ENCODE assay signal across 8 cellular contexts in genomic region chr19:13880059-13880672, GRCh38. TPM values are rescaled to one million over a fixed set of nuclear protein-coding genes. Genes with fewer than 3 reads are reported as not detected.
DNase-seq lines count a peak whose midpoint lies in the region; ATAC-seq, FAIRE-seq and TF ChIP-seq lines count a peak whose summit lies in the region.

No MANE protein-coding gene starts in this region.

- TF ChIP-seq POLR2A in HepG2 (IDR thresholded peaks at IDR 0.05; ENCODE audit: insufficient read depth in 1 of 2, low read depth in 2 of 2, low read length in 2 of 2), result 0 out of 4 replicates have a peak, but pooled peaks of 1 of the 2 experiments have one; percentile 30

- H3K36me3 ChIP-seq in HepG2 (replicated peaks in 1 of 2; ENCODE audit: control insufficient read depth in 1 of 2, insufficient read depth in 2 of 2, low read length in 2 of 2), result no peaks in the 10 kb centered on the region

- peak; percentile 99 for TF ChIP-seq CTCF in HepG2 (CRISPR knock-in tag; IDR thresholded peaks at IDR 0.05)

- H3K4me1 ChIP-seq in HepG2 (ENCODE audit: insufficient read depth, low read length), result peaks cover 42% of the 10 kb centered on the region

- peak; percentile 100 for TF ChIP-seq RAD21 in HepG2 (CRISPR knock-in tag; IDR thresholded peaks at IDR 0.05)

- 4% methylated on average over 5 of the region's 30 CpGs for WGBS in HepG2 (ENCODE audit: low lambda C conversion rate)

- POLR2A ChIA-PET in HepG2 (lab: Yijun Ruan, JAX), result interaction anchor here (2.1 kb wide), 1 partner anchor 126 kb away, joined by 7 read pairs; the partner anchor contains the start of gene RFX1

- H3K27ac ChIP-seq in HepG2 (ENCODE audit: extremely low read length, insufficient read depth, low read length), result peak overlapping the region; percentile 11

- ATAC-seq in GM19328 (IDR thresholded peaks at IDR 0.05; ENCODE audit: unreplicated experiment) (peak; percentile 65), HG03521 (IDR thresholded peaks at IDR 0.05; ENCODE audit: unreplicated experiment) (peak; percentile 84), HepG2 (peak; percentile 80)

- intact Hi-C loops in HepG2 (cut with micrococcal nuclease; ENCODE audit: unreplicated experiment), result loop anchor here (1.0 to 2.0 kb wide), 5 partner anchors 73 to 257 kb away; partner anchors contain the start of genes DCAF15 and MISP3

- no peaks in the 10 kb centered on the region for H3K9me3 ChIP-seq in HepG2 (ENCODE audit: low read length)

- H4K20me1 ChIP-seq in HepG2 (ENCODE audit: insufficient read depth, low read length), result no peaks in the 10 kb centered on the region

- peak; percentile 79 for FAIRE-seq in HepG2 (lab: Jason Lieb, UNC)

- peak overlapping the region; percentile 53; the same call in 1 of the 2 replicates for H3K9ac ChIP-seq in HepG2 (ENCODE audit: insufficient read depth, low read depth, low read length)

- no peak overlapping the region for H2AFZ ChIP-seq in HepG2 (ENCODE audit: low read length)

- BruUV-seq in HepG2 (replicated peaks; lab: Mats Ljungman, UMichigan), result no TSS peak

- peaks cover 0 to 6% of the 10 kb centered on the region in 2 experiments; a peak in 2 of 5 replicates for H3K27me3 ChIP-seq in HepG2 (ENCODE audit: control insufficient read depth in 1 of 2, insufficient read depth in 2 of 2, low read length in 2 of 2)

- CTCF ChIA-PET in HepG2 (lab: Yijun Ruan, JAX; ENCODE audit: low intra/inter-chr PET ratio, low total read pairs), result interaction anchor here (0.8 to 5.0 kb wide), 9 partner anchors 22 to 409 kb away, joined by 3 to 79 read pairs (median 4); partner anchors contain the start of gene MISP3

- peak overlapping the region; percentile 95 for H3K4me2 ChIP-seq in HepG2 (ENCODE audit: low read depth, low read length)

- peak; percentile 51 to 98 (median 92) for DNase-seq in C1 segment of cervical spinal cord (lab: John Stamatoyannopoulos, UW)
- DNase-seq in NCI-H69 (lab: John Stamatoyannopoulos, UW), result peak; percentile 97
- peak; percentile 99 for DNase-seq in activated CD4-positive, alpha-beta T cell treated with anti-CD3 and anti-CD28 coated beads, Interleukin-2, amount 50 U/mL, for 1 hour
- peak; percentile 95 for DNase-seq in dedifferentiated amniotic fluid mesenchymal stem cell (ENCODE audit: extremely low spot score)
- DNase-seq in HepG2 (ENCODE audit: low spot score), result peak; percentile 85
- peak; percentile 99 for DNase-seq in stimulated activated CD4-positive, alpha-beta T cell treated with anti-CD3 and anti-CD28 coated beads, Interleukin-4, amount 100 ng/mL, for 1 hour

- peak in 1 of 2 experiments; percentile 13; a peak in 1 of 4 replicates for TF ChIP-seq EP300 in HepG2 (IDR thresholded peaks at IDR 0.05; ENCODE audit: low read depth in 2 of 2, low read length in 2 of 2)
- TF ChIP-seq EP300 in HepG2 (CRISPR knock-in tag; IDR thresholded peaks at IDR 0.05; ENCODE audit: borderline replicate concordance), result no peak; the same call in 1 of the 2 replicates

- in situ Hi-C loops in HepG2 (cut with HindIII; ENCODE audit: extremely low pct_ligation_motif_present, low pct_unique_long_range_greater_than_20kb), result loop anchor here (5.0 to 25.0 kb wide), 3 partner anchors 72 to 532 kb away; partner anchors contain the start of genes DCAF15, DDX39A and MISP3

- peak overlapping the region in 2 of 3 experiments; percentile 50 to 74; a peak in 4 of 6 replicates for H3K4me3 ChIP-seq in HepG2 (replicated peaks in 1 of 3; ENCODE audit: insufficient read depth in 1 of 3, low read depth in 2 of 3, low read length in 3 of 3)

- H3K79me2 ChIP-seq in HepG2 (ENCODE audit: insufficient read depth, low read length), result no peaks in the 10 kb centered on the region

RNA-seq across cellular contexts. Expression of gene NANOS3, which starts 3.2 kb away (rescaled TPM):
- total RNA-seq in HepG2 (2016; rRNA removed; fragmentation: Illumina TruSeq; extraction: Trizol), result not detected in 2 replicates
- not detected in 2 replicates for total RNA-seq in HepG2 (2016; cell fraction: cytosol; rRNA removed; fragmentation: Illumina TruSeq; extraction: Trizol; ENCODE audit: low read depth)
- total RNA-seq in HepG2 (2016; cell fraction: insoluble cytoplasmic fraction; rRNA removed; fragmentation: Illumina TruSeq; extraction: Trizol), result not detected in 2 replicates
- not detected in 2 replicates for total RNA-seq in HepG2 (2016; cell fraction: membrane; rRNA removed; fragmentation: Illumina TruSeq; extraction: Trizol)
- total RNA-seq in HepG2 (2016; cell fraction: nucleus; rRNA removed; fragmentation: Illumina TruSeq; extraction: Trizol), result not detected in 2 replicates
- 0.21 TPM in 1 of 2 replicates, not detected in the other for polyA plus RNA-seq in HepG2 (2011; rRNA removed)
- not detected in 2 replicates for polyA plus RNA-seq in HepG2 (2011; cell fraction: cytosol; rRNA removed)
- 1.1 and 1.8 TPM in 2 replicates for polyA plus RNA-seq in HepG2 (2011; cell fraction: nucleus; rRNA removed)
- 1.1 TPM in 1 of 2 replicates, not detected in the other for polyA plus RNA-seq in HepG2 (2012)
- polyA plus RNA-seq in HepG2 (2016; cell fraction: cytosol; fragmentation: Illumina TruSeq; extraction: Trizol; ENCODE audit: low read depth), result not detected in 2 replicates
- polyA plus RNA-seq in HepG2 (2016; cell fraction: insoluble cytoplasmic fraction; fragmentation: Illumina TruSeq; extraction: Trizol; ENCODE audit: low read depth), result not detected in 2 replicates
- not detected in 2 replicates for polyA plus RNA-seq in HepG2 (2016; cell fraction: membrane; fragmentation: Illumina TruSeq; extraction: Trizol; ENCODE audit: low read depth)
- polyA plus RNA-seq in HepG2 (2016; cell fraction: nucleus; fragmentation: Illumina TruSeq; extraction: Trizol; ENCODE audit: insufficient read depth, low read depth), result not detected in 2 replicates
- polyA minus RNA-seq in HepG2 (2011; rRNA and poly(A)+ RNA removed; ENCODE audit: low replicate concordance), result not detected in 2 replicates
- not detected in 2 replicates for polyA minus RNA-seq in HepG2 (2011; cell fraction: cytosol; rRNA and poly(A)+ RNA removed)
- not detected in 2 replicates for polyA minus RNA-seq in HepG2 (2011; cell fraction: nucleus; rRNA and poly(A)+ RNA removed)

RNA-seq across cellular contexts. Expression of gene BRME1, which starts 25.8 kb away (rescaled TPM):
- 0.84 and 1.5 TPM in 2 replicates for total RNA-seq in HepG2 (2016; rRNA removed; fragmentation: Illumina TruSeq; extraction: Trizol)
- 0.35 and 0.40 TPM in 2 replicates for total RNA-seq in HepG2 (2016; cell fraction: cytosol; rRNA removed; fragmentation: Illumina TruSeq; extraction: Trizol; ENCODE audit: low read depth)
- total RNA-seq in HepG2 (2016; cell fraction: insoluble cytoplasmic fraction; rRNA removed; fragmentation: Illumina TruSeq; extraction: Trizol), result 1.1 TPM in 2 replicates
- 0.25 and 0.69 TPM in 2 replicates for total RNA-seq in HepG2 (2016; cell fraction: membrane; rRNA removed; fragmentation: Illumina TruSeq; extraction: Trizol)
- total RNA-seq in HepG2 (2016; cell fraction: nucleus; rRNA removed; fragmentation: Illumina TruSeq; extraction: Trizol), result 1.2 and 1.3 TPM in 2 replicates
- 0.74 and 0.91 TPM in 2 replicates for polyA plus RNA-seq in HepG2 (2011; rRNA removed)
- polyA plus RNA-seq in HepG2 (2011; cell fraction: cytosol; rRNA removed), result 0.55 and 0.72 TPM in 2 replicates
- polyA plus RNA-seq in HepG2 (2011; cell fraction: nucleus; rRNA removed), result 5.7 and 8.2 TPM in 2 replicates
- polyA plus RNA-seq in HepG2 (2012), result 1.3 and 1.8 TPM in 2 replicates
- 0.09 TPM in 1 of 2 replicates, not detected in the other for polyA plus RNA-seq in HepG2 (2016; cell fraction: cytosol; fragmentation: Illumina TruSeq; extraction: Trizol; ENCODE audit: low read depth)
- polyA plus RNA-seq in HepG2 (2016; cell fraction: insoluble cytoplasmic fraction; fragmentation: Illumina TruSeq; extraction: Trizol; ENCODE audit: low read depth), result 1.1 and 1.8 TPM in 2 replicates
- 0.23 and 0.31 TPM in 2 replicates for polyA plus RNA-seq in HepG2 (2016; cell fraction: membrane; fragmentation: Illumina TruSeq; extraction: Trizol; ENCODE audit: low read depth)
- polyA plus RNA-seq in HepG2 (2016; cell fraction: nucleus; fragmentation: Illumina TruSeq; extraction: Trizol; ENCODE audit: insufficient read depth, low read depth), result 5.8 and 5.9 TPM in 2 replicates
- polyA minus RNA-seq in HepG2 (2011; rRNA and poly(A)+ RNA removed; ENCODE audit: low replicate concordance), result 1.2 and 5.8 TPM in 2 replicates
- polyA minus RNA-seq in HepG2 (2011; cell fraction: cytosol; rRNA and poly(A)+ RNA removed), result 1.3 TPM in 1 of 2 replicates, not detected in the other
- 2.2 and 2.4 TPM in 2 replicates for polyA minus RNA-seq in HepG2 (2011; cell fraction: nucleus; rRNA and poly(A)+ RNA removed)

RNA-seq across cellular contexts. Expression of gene CC2D1A, which starts 25.8 kb away (rescaled TPM):
- total RNA-seq in HepG2 (2016; rRNA removed; fragmentation: Illumina TruSeq; extraction: Trizol), result 6.4 and 9.7 TPM in 2 replicates
- 5.0 and 5.7 TPM in 2 replicates for total RNA-seq in HepG2 (2016; cell fraction: cytosol; rRNA removed; fragmentation: Illumina TruSeq; extraction: Trizol; ENCODE audit: low read depth)
- 4.7 and 10.2 TPM in 2 replicates for total RNA-seq in HepG2 (2016; cell fraction: insoluble cytoplasmic fraction; rRNA removed; fragmentation: Illumina TruSeq; extraction: Trizol)
- total RNA-seq in HepG2 (2016; cell fraction: membrane; rRNA removed; fragmentation: Illumina TruSeq; extraction: Trizol), result 5.3 and 5.8 TPM in 2 replicates
- total RNA-seq in HepG2 (2016; cell fraction: nucleus; rRNA removed; fragmentation: Illumina TruSeq; extraction: Trizol), result 9.4 and 12.9 TPM in 2 replicates
- polyA plus RNA-seq in HepG2 (2011; rRNA removed), result 11.5 and 17.0 TPM in 2 replicates
- polyA plus RNA-seq in HepG2 (2011; cell fraction: cytosol; rRNA removed), result 4.6 and 5.8 TPM in 2 replicates
- 100 and 116 TPM in 2 replicates for polyA plus RNA-seq in HepG2 (2011; cell fraction: nucleus; rRNA removed)
- 16.4 and 23.4 TPM in 2 replicates for polyA plus RNA-seq in HepG2 (2012)
- polyA plus RNA-seq in HepG2 (2016; cell fraction: cytosol; fragmentation: Illumina TruSeq; extraction: Trizol; ENCODE audit: low read depth), result 1.2 and 1.8 TPM in 2 replicates
- polyA plus RNA-seq in HepG2 (2016; cell fraction: insoluble cytoplasmic fraction; fragmentation: Illumina TruSeq; extraction: Trizol; ENCODE audit: low read depth), result 9.0 and 11.9 TPM in 2 replicates
- polyA plus RNA-seq in HepG2 (2016; cell fraction: membrane; fragmentation: Illumina TruSeq; extraction: Trizol; ENCODE audit: low read depth), result 2.8 and 3.2 TPM in 2 replicates
- polyA plus RNA-seq in HepG2 (2016; cell fraction: nucleus; fragmentation: Illumina TruSeq; extraction: Trizol; ENCODE audit: insufficient read depth, low read depth), result 55.9 and 56.2 TPM in 2 replicates
- polyA minus RNA-seq in HepG2 (2011; rRNA and poly(A)+ RNA removed; ENCODE audit: low replicate concordance), result 13.2 and 19.3 TPM in 2 replicates
- 4.7 and 6.5 TPM in 2 replicates for polyA minus RNA-seq in HepG2 (2011; cell fraction: cytosol; rRNA and poly(A)+ RNA removed)
- polyA minus RNA-seq in HepG2 (2011; cell fraction: nucleus; rRNA and poly(A)+ RNA removed), result 20.1 and 21.6 TPM in 2 replicates

RNA-seq across cellular contexts. Expression of gene PODNL1, which starts 58.1 kb away (rescaled TPM):
- not detected in 2 replicates for total RNA-seq in HepG2 (2016; rRNA removed; fragmentation: Illumina TruSeq; extraction: Trizol)
- total RNA-seq in HepG2 (2016; cell fraction: cytosol; rRNA removed; fragmentation: Illumina TruSeq; extraction: Trizol; ENCODE audit: low read depth), result not detected in 2 replicates
- total RNA-seq in HepG2 (2016; cell fraction: insoluble cytoplasmic fraction; rRNA removed; fragmentation: Illumina TruSeq; extraction: Trizol), result not detected in 2 replicates
- total RNA-seq in HepG2 (2016; cell fraction: membrane; rRNA removed; fragmentation: Illumina TruSeq; extraction: Trizol), result 0.17 TPM in 1 of 2 replicates, not detected in the other
- total RNA-seq in HepG2 (2016; cell fraction: nucleus; rRNA removed; fragmentation: Illumina TruSeq; extraction: Trizol), result not detected in 2 replicates
- polyA plus RNA-seq in HepG2 (2011; rRNA removed), result 0.18 TPM in 1 of 2 replicates, not detected in the other
- 0.15 TPM in 1 of 2 replicates, not detected in the other for polyA plus RNA-seq in HepG2 (2011; cell fraction: cytosol; rRNA removed)
- 0.26 TPM in 2 replicates for polyA plus RNA-seq in HepG2 (2011; cell fraction: nucleus; rRNA removed)
- polyA plus RNA-seq in HepG2 (2012), result 0.19 and 0.24 TPM in 2 replicates
- polyA plus RNA-seq in HepG2 (2016; cell fraction: cytosol; fragmentation: Illumina TruSeq; extraction: Trizol; ENCODE audit: low read depth), result not detected in 2 replicates
- polyA plus RNA-seq in HepG2 (2016; cell fraction: insoluble cytoplasmic fraction; fragmentation: Illumina TruSeq; extraction: Trizol; ENCODE audit: low read depth), result not detected in 2 replicates
- polyA plus RNA-seq in HepG2 (2016; cell fraction: membrane; fragmentation: Illumina TruSeq; extraction: Trizol; ENCODE audit: low read depth), result not detected in 2 replicates
- not detected in 2 replicates for polyA plus RNA-seq in HepG2 (2016; cell fraction: nucleus; fragmentation: Illumina TruSeq; extraction: Trizol; ENCODE audit: insufficient read depth, low read depth)
- polyA minus RNA-seq in HepG2 (2011; rRNA and poly(A)+ RNA removed; ENCODE audit: low replicate concordance), result 0.54 TPM in 1 of 2 replicates, not detected in the other
- not detected in 2 replicates for polyA minus RNA-seq in HepG2 (2011; cell fraction: cytosol; rRNA and poly(A)+ RNA removed)
- polyA minus RNA-seq in HepG2 (2011; cell fraction: nucleus; rRNA and poly(A)+ RNA removed), result not detected in 2 replicates

Comparison
In these comparisons a context has a peak if more than half of its experiments do, and no peak if none do; other contexts are left out.
1. Peak in every context shown above with its lines: DNase-seq, ATAC-seq, H3K4me3 ChIP-seq and H3K27ac ChIP-seq.